In the genomic region with DNA sequence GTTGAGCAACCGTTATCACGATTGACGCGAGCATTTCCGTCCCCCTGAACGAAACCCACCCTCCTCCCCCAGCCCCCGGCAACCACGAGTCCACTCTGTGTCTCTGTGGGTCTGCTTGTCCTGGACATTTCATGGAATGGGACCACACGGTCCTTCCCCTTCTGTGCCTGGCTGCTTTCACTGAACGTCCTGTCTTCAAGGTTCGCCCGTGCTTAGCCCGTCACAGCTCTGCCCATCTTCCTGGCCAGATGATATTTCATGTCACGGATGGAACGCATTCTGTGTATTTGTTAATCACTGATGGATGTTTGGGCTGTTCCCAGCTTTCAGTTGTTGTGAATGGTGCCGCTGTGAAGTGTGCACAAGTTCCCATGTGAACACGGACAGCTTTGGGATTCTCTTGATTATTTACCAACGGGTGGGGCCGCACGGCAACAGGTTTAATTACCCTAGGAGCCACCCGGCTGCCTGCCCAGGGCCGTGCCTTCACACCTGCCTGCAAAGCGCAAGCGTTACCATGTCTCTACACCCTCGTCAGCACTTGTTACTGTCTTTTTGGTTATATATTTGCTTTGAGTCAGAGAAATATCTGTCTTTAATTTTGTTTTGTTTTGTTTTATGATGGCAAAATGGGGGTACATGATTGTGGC, we compare ENCODE assay signal across 14 cellular contexts. TPM values are rescaled to one million over a fixed set of nuclear protein-coding genes. Genes with fewer than 3 reads are reported as not detected.
DNase-seq lines count a peak whose midpoint lies in the region; ATAC-seq, FAIRE-seq and TF ChIP-seq lines count a peak whose summit lies in the region.
"Had no signal": no experiment of that assay in that cellular context is flagged by ENCODE, and none has a peak within 500 bp of the region (broad histone marks: within the 10 kb centered on the region; RNA-seq: fewer than 3 reads in every experiment).

No MANE protein-coding gene starts in this region.

- H3K4me3 Mint-ChIP-seq in stimulated activated naive B cell treated with anti-CD40 and anti-IgM and Interleukin-4, amounts not matched to agents 10 μg/mL and 1 μg/mL and 100 μg/mL, for 72 hours: peak overlapping the region in 1 of 2 donors; percentile 51
- no peak overlapping the region for H3K4me3 Mint-ChIP-seq in MCF 10A (ENCODE audit: unreplicated experiment)

- peaks cover 17 to 21% of the 10 kb centered on the region in 2 donors for H3K9me3 Mint-ChIP-seq in stimulated activated naive B cell treated with anti-CD40 and anti-IgM and Interleukin-4, amounts not matched to agents 10 μg/mL and 1 μg/mL and 100 μg/mL, for 72 hours
- peaks cover 12% of the 10 kb centered on the region for H3K9me3 Mint-ChIP-seq in MCF 10A (ENCODE audit: unreplicated experiment)

- H3K27ac ChIP-seq in Peyer's patch: no peak overlapping the region
- no peak overlapping the region for H3K27ac ChIP-seq in keratinocyte (ENCODE audit: control insufficient read depth, insufficient read depth, low read length)
- H3K27ac ChIP-seq: parathyroid adenoma, VCaP had no signal

- no peak for ATAC-seq in stimulated activated naive B cell treated with anti-CD40 and anti-IgM and Interleukin-4, amounts not matched to agents 10 μg/mL and 1 μg/mL and 100 μg/mL, for 72 hours (replicated peaks)
- ATAC-seq in GM21825 (IDR thresholded peaks at IDR 0.05; ENCODE audit: unreplicated experiment): no peak
- ATAC-seq: SK-N-SH treated with all-trans-retinoic acid at 6 μM for 48 hours had no signal

- H3K36me3 ChIP-seq in Peyer's patch (no peaks in the 10 kb centered on the region), keratinocyte (ENCODE audit: control insufficient read depth in 2 of 2, extremely low read depth in 1 of 2, insufficient read depth in 2 of 2, low read length in 2 of 2) (no peaks in the 10 kb centered on the region)

- no peaks in the 10 kb centered on the region for H3K79me2 ChIP-seq in keratinocyte (ENCODE audit: control insufficient read depth, insufficient read depth, low read length)
- H3K79me2 ChIP-seq: parathyroid adenoma had no signal

- POLR2A ChIA-PET in MCF 10A (lab: Yijun Ruan, JAX): no interaction called here

- H3K4me2 ChIP-seq in keratinocyte (ENCODE audit: control insufficient read depth, extremely low read depth, insufficient read depth, low read depth, low read length): no peak overlapping the region

- no peaks in the 10 kb centered on the region for H4K20me1 ChIP-seq in keratinocyte (ENCODE audit: control insufficient read depth, extremely low read depth, insufficient read depth, low read length)

- no peak for TF ChIP-seq POLR2A in Peyer's patch (IDR thresholded peaks at IDR 0.05)

- no peaks in the 10 kb centered on the region for H3K27me3 ChIP-seq in Peyer's patch
- no peaks in the 10 kb centered on the region for H3K27me3 ChIP-seq in keratinocyte (ENCODE audit: control insufficient read depth, extremely low read depth, insufficient read depth, low read length)
- H3K27me3 ChIP-seq: MG63 had no signal

- no peak for FAIRE-seq in keratinocyte (lab: Jason Lieb, UNC)

- peaks cover 8 to 26% of the 10 kb centered on the region in 2 donors for H3K4me1 Mint-ChIP-seq in stimulated activated naive B cell treated with anti-CD40 and anti-IgM and Interleukin-4, amounts not matched to agents 10 μg/mL and 1 μg/mL and 100 μg/mL, for 72 hours
- H3K4me1 Mint-ChIP-seq in MCF 10A (ENCODE audit: insufficient read depth, unreplicated experiment): no peaks in the 10 kb centered on the region

- H2AFZ ChIP-seq in keratinocyte (ENCODE audit: control insufficient read depth, low read length): peak overlapping the region; percentile 3
- H2AFZ ChIP-seq: parathyroid adenoma had no signal

- H3K27me3 Mint-ChIP-seq in stimulated activated naive B cell treated with anti-CD40 and anti-IgM and Interleukin-4, amounts not matched to agents 10 μg/mL and 1 μg/mL and 100 μg/mL, for 72 hours: no peaks in the 10 kb centered on the region
- H3K27me3 Mint-ChIP-seq in MCF 10A (ENCODE audit: insufficient read depth, unreplicated experiment): no peaks in the 10 kb centered on the region

- CTCF ChIA-PET in MCF 10A (lab: Yijun Ruan, JAX): no interaction called here

- H3K4me1 ChIP-seq in Peyer's patch: no peaks in the 10 kb centered on the region
- no peaks in the 10 kb centered on the region for H3K4me1 ChIP-seq in keratinocyte (ENCODE audit: control insufficient read depth, extremely low read depth, insufficient read depth, low read length)
- H3K4me1 ChIP-seq: parathyroid adenoma had no signal

- H3K9ac ChIP-seq in keratinocyte (ENCODE audit: control insufficient read depth, extremely low read depth, insufficient read depth, low read length): no peak overlapping the region
- H3K9ac ChIP-seq: parathyroid adenoma had no signal

- DNase-seq in activated effector memory CD4-positive, alpha-beta T cell treated with anti-CD3 and anti-CD28 coated beads, Interleukin-2, amount 50 U/mL, for 16 hours: peak; percentile 51
- no peak for DNase-seq in activated effector memory CD4-positive, alpha-beta T cell treated with Interleukin-2 at 50 U/mL for 16 hours
- DNase-seq in Peyer's patch (peak in 2 of 3 donors; percentile 20 to 32), keratinocyte (ENCODE audit: low read depth, low spot score) (no peak), NK-92 (lab: John Stamatoyannopoulos, UW; ENCODE audit: unreplicated experiment) (no peak), MCF 10A (ENCODE audit: unreplicated experiment) (no peak)
- no peak for DNase-seq in stimulated activated naive B cell treated with anti-CD40 and anti-IgM and Interleukin-4, amounts not matched to agents 10 μg/mL and 1 μg/mL and 100 μg/mL, for 72 hours
- DNase-seq: DMS 273 treated with DMSO at 0.1 percent for 48 hours, MG63, NCI-H2171 had no signal

- H3K9me3 ChIP-seq in Peyer's patch: no peaks in the 10 kb centered on the region
- peaks cover 2% of the 10 kb centered on the region for H3K9me3 ChIP-seq in keratinocyte (ENCODE audit: control insufficient read depth, low read depth, low read length)

- H3K27ac Mint-ChIP-seq in stimulated activated naive B cell treated with anti-CD40 and anti-IgM and Interleukin-4, amounts not matched to agents 10 μg/mL and 1 μg/mL and 100 μg/mL, for 72 hours: peak overlapping the region; percentile 93
- H3K27ac Mint-ChIP-seq in MCF 10A (ENCODE audit: low read depth, unreplicated experiment): no peak overlapping the region

- TF ChIP-seq CTCF in Peyer's patch (IDR thresholded peaks at IDR 0.05): no peak
- TF ChIP-seq CTCF in keratinocyte (optimal IDR thresholded peaks at IDR 0.05 in 1 of 3, IDR thresholded peaks at IDR 0.05 in 1 of 3, conservative IDR thresholded peaks at IDR 0.05 in 1 of 3; ENCODE audit: extremely low read depth in 1 of 3, insufficient read depth in 2 of 3, low read length in 3 of 3): no peak
- TF ChIP-seq CTCF in MCF 10A (IDR thresholded peaks at IDR 0.05; ENCODE audit: unreplicated experiment): no peak

- no peak overlapping the region for H3K4me3 ChIP-seq in Peyer's patch
- no peak overlapping the region for H3K4me3 ChIP-seq in keratinocyte (ENCODE audit: control insufficient read depth in 2 of 3, extremely low read depth in 1 of 3, insufficient read depth in 2 of 3, low read depth in 1 of 3, low read length in 3 of 3)
- H3K4me3 ChIP-seq: MG63 had no signal

- intact Hi-C loops in MCF 10A (cut with micrococcal nuclease): no loop called here

- dilution Hi-C loops in keratinocyte (cut with MboI; ENCODE audit: extremely low pct_ligation_motif_present, low sequenced_read_pairs): no loop called here

- BruUV-seq in MCF 10A (replicated peaks; lab: Mats Ljungman, UMichigan): no TSS peak

- H3K36me3 Mint-ChIP-seq in stimulated activated naive B cell treated with anti-CD40 and anti-IgM and Interleukin-4, amounts not matched to agents 10 μg/mL and 1 μg/mL and 100 μg/mL, for 72 hours: peaks cover 20 to 30% of the 10 kb centered on the region in 2 donors
- H3K36me3 Mint-ChIP-seq in MCF 10A (ENCODE audit: insufficient read depth, unreplicated experiment): no peaks in the 10 kb centered on the region

- H3K9me1 ChIP-seq in keratinocyte (ENCODE audit: control insufficient read depth, extremely low read depth, insufficient read depth, low read length): no peaks in the 10 kb centered on the region

RNA-seq across cellular contexts. Expression of gene RASA3, which starts 42.5 kb away (rescaled TPM):
- total RNA-seq in Peyer's patch: 10 to 100 TPM in 1 of 4 donors, 1 to 10 TPM in 3; 3.5 to 41.3 (median 6.9) TPM
- 3.5 to 6.9 TPM (median 4.1 TPM) in 3 replicates for polyA plus RNA-seq in keratinocyte
- 1.1 TPM for polyA plus RNA-seq in keratinocyte (2011; ENCODE audit: low read depth)
- polyA plus RNA-seq in keratinocyte (2011; cell fraction: cytosol; rRNA removed): 3.1 and 4.8 TPM in 2 replicates
- 5.9 and 7.0 TPM in 2 replicates for polyA plus RNA-seq in keratinocyte (2011; cell fraction: nucleus; rRNA removed)
- polyA plus RNA-seq in keratinocyte (2012; ENCODE audit: low replicate concordance): 2.0 and 6.9 TPM in 2 replicates
- polyA minus RNA-seq in keratinocyte: 3.6 to 5.4 TPM (median 4.5 TPM) in 3 replicates
- polyA minus RNA-seq in keratinocyte (2011; cell fraction: cytosol; rRNA and poly(A)+ RNA removed): 5.2 TPM
- polyA minus RNA-seq in keratinocyte (2011; cell fraction: nucleus; rRNA and poly(A)+ RNA removed): 5.0 and 6.9 TPM in 2 replicates
- 9.1 and 12.1 TPM in 2 replicates for total RNA-seq in MCF 10A (2022)

Comparison
In these comparisons a context has a peak if more than half of its experiments do, and no peak if none do; other contexts are left out.
1. DNase-seq: peak in activated effector memory CD4-positive, alpha-beta T cell treated with anti-CD3 and anti-CD28 coated beads, Interleukin-2, amount 50 U/mL, for 16 hours (single experiment) and Peyer's patch (2 of 3); none in activated effector memory CD4-positive, alpha-beta T cell treated with Interleukin-2 at 50 U/mL for 16 hours (single experiment), keratinocyte (single experiment), stimulated activated naive B cell treated with anti-CD40 and anti-IgM and Interleukin-4, amounts not matched to agents 10 μg/mL and 1 μg/mL and 100 μg/mL, for 72 hours (single experiment), NK-92 (single experiment) and MCF 10A (single experiment).